18 cellular contexts compared by ENCODE assay signal in the genomic region with DNA sequence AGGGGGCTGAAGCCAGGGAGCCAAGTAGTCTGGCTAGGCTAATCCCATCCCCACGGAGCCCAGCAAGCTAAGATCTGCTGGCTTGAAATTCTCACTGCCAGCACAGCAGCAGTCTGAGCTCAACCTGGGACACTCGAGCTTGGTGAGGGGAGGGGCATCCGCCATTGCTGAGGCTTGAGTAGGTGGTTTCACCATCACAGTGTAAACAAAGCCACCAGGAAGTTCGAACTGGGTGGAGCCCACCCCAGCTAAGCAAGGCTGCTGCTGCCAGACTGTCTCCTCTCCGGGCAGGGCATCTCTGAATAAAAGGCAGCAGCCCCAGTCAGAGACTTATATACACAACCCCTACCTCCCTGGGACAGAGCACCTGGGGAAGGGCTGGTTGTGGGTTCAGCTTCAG.
DNase-seq lines count a peak whose midpoint lies in the region; ATAC-seq and TF ChIP-seq lines count a peak whose summit lies in the region.
"Had no signal": no experiment of that assay in that cellular context is flagged by ENCODE, and none has a peak within 500 bp of the region (broad histone marks: within the 10 kb centered on the region; RNA-seq: fewer than 3 reads in every experiment).

No MANE protein-coding gene starts in this region.

- no peak overlapping the region for H3K18ac ChIP-seq in H9 (ENCODE audit: insufficient read length, low read depth, low read length)

- H3K4ac ChIP-seq in H9 (ENCODE audit: low read depth, low read length), result no peak overlapping the region; the same call in 1 of the 2 replicates

- H3K4me1 ChIP-seq in H9 (ENCODE audit: insufficient read depth, low read length), result no peaks in the 10 kb centered on the region; the same call in 1 of the 2 replicates
- no peaks in the 10 kb centered on the region for H3K4me1 ChIP-seq in PC-9 (replicated peaks; ENCODE audit: insufficient read depth)
- no peaks in the 10 kb centered on the region for H3K4me1 ChIP-seq in aorta (ENCODE audit: control insufficient read depth in 1 of 2, insufficient read depth in 2 of 2, low read length in 2 of 2)
- H3K4me1 ChIP-seq: gastroesophageal sphincter, sigmoid colon had no signal

- intact Hi-C loops in PC-9 (cut with micrococcal nuclease; ENCODE audit: unreplicated experiment) (no loop called here), aorta (cut with DNase I) (no loop called here)

- no peak overlapping the region for H2AK5ac ChIP-seq in H9 (ENCODE audit: insufficient read length, low read length)

- H2BK15ac ChIP-seq in H9 (ENCODE audit: low read depth, low read length), result no peak overlapping the region

- H3K9ac ChIP-seq in H9 (ENCODE audit: extremely low read depth, insufficient read length, low read length), result no peak overlapping the region

- no peak overlapping the region for H2BK12ac ChIP-seq in H9 (ENCODE audit: insufficient read length, low read depth, low read length)

- H3K23me2 ChIP-seq in H9 (ENCODE audit: insufficient read length, low read depth, low read length, poor library complexity, severe bottlenecking), result no peaks in the 10 kb centered on the region

- no peak overlapping the region for H4K5ac ChIP-seq in H9 (ENCODE audit: insufficient read length, low read depth, low read length)

- H4K8ac ChIP-seq in H9 (replicated peaks; ENCODE audit: insufficient read length, low read depth, low read length), result no peak overlapping the region

- H3K36me3 ChIP-seq in PC-9 (ENCODE audit: low read depth), result no peaks in the 10 kb centered on the region
- H3K36me3 ChIP-seq in aorta (ENCODE audit: control insufficient read depth in 1 of 2, insufficient read depth in 2 of 2, low read length in 1 of 2), result no peaks in the 10 kb centered on the region
- H3K36me3 ChIP-seq: gastroesophageal sphincter, sigmoid colon had no signal

- ATAC-seq in stimulated activated effector memory CD8-positive, alpha-beta T cell treated with anti-CD3 and anti-CD28 coated beads, Interleukin-12 subunit alpha, Interleukin-12 subunit beta, amount 100 ng/mL, for 72 hours, result no peak
- ATAC-seq in aorta (ENCODE audit: low FRiP score), result no peak
- ATAC-seq: gastroesophageal sphincter; stimulated activated naive CD8-positive, alpha-beta T cell treated with anti-CD3 and anti-CD28 coated beads, Interleukin-15, Interleukin-2, amounts not matched to agents 100 U/mL and 50 U/mL, for 24 hours had no signal

- H3K27ac ChIP-seq in H9 (ENCODE audit: insufficient read length, low read depth, low read length) (no peak overlapping the region), PC-9 (no peak overlapping the region), aorta (ENCODE audit: low read depth in 1 of 2, low read length in 2 of 2) (no peak overlapping the region)
- H3K27ac ChIP-seq: gastroesophageal sphincter, sigmoid colon had no signal

- H2AFZ ChIP-seq in H9 (ENCODE audit: low read length) (peak overlapping the region; percentile 45), PC-9 (0 out of 2 replicates have a peak overlapping the region, but pooled peaks have one; percentile 33)

- no TSS peak for BruUV-seq in PC-9 (replicated peaks; lab: Mats Ljungman, UMichigan)

- H3K9me3 ChIP-seq in H9 (ENCODE audit: control insufficient read depth, low read depth, low read length), result no peaks in the 10 kb centered on the region
- no peaks in the 10 kb centered on the region for H3K9me3 ChIP-seq in PC-9 (ENCODE audit: insufficient read depth, low read depth)
- no peaks in the 10 kb centered on the region for H3K9me3 ChIP-seq in aorta (ENCODE audit: control insufficient read depth, low read length)
- H3K9me3 ChIP-seq: gastroesophageal sphincter, sigmoid colon had no signal

- no peak overlapping the region for H2BK120ac ChIP-seq in H9 (ENCODE audit: low read depth, low read length, poor library complexity, severe bottlenecking)

- no peak overlapping the region for H3K27ac Mint-ChIP-seq in H9
- no peak overlapping the region for H3K27ac Mint-ChIP-seq in stimulated activated effector memory CD8-positive, alpha-beta T cell treated with anti-CD3 and anti-CD28 coated beads, Interleukin-12 subunit alpha, Interleukin-12 subunit beta, amount 100 ng/mL, for 72 hours
- H3K27ac Mint-ChIP-seq: activated naive CD8-positive, alpha-beta T cell treated with anti-CD3 and anti-CD28 coated beads, Interleukin-2, amount 10 ng/mL, durations not matched to agents 7 days and 5 days; activated T-helper 1 cell treated with anti-CD3 and anti-CD28 coated beads, Interleukin-12 subunit alpha, Interleukin-12 subunit beta, Interleukin-2, Interleukin-4 antibody, amounts not matched to agents 30 ng/mL and 10 ng/mL and 1 ng/mL, durations not matched to agents 14 hours and 24 hours and 36 hours had no signal

- H2BK5ac ChIP-seq in H9 (ENCODE audit: insufficient read length, low read length), result no peak overlapping the region

- no peaks in the 10 kb centered on the region for H3K79me1 ChIP-seq in H9 (ENCODE audit: insufficient read depth, low read depth, low read length, poor library complexity, severe bottlenecking)

- WGBS in H9 (ENCODE audit: extremely low coverage, insufficient read length, low lambda C conversion rate), result no CpG with 5 or more reads among the region's 5 CpGs
- 37 to 45% methylated on average over 5 of the region's 5 CpGs for WGBS in aorta, 2 donors

- H3K36me3 Mint-ChIP-seq in H9 (ENCODE audit: insufficient read depth in 1 of 3, low read depth in 3 of 3), result no peaks in the 10 kb centered on the region
- H3K36me3 Mint-ChIP-seq in stimulated activated effector memory CD8-positive, alpha-beta T cell treated with anti-CD3 and anti-CD28 coated beads, Interleukin-12 subunit alpha, Interleukin-12 subunit beta, amount 100 ng/mL, for 72 hours, result no peaks in the 10 kb centered on the region
- H3K36me3 Mint-ChIP-seq: activated naive CD8-positive, alpha-beta T cell treated with anti-CD3 and anti-CD28 coated beads, Interleukin-2, amount 10 ng/mL, durations not matched to agents 7 days and 5 days had no signal

- no peaks in the 10 kb centered on the region; a peak in 2 of 5 replicates for H3K9me3 Mint-ChIP-seq in H9
- peaks cover 10% of the 10 kb centered on the region for H3K9me3 Mint-ChIP-seq in stimulated activated effector memory CD8-positive, alpha-beta T cell treated with anti-CD3 and anti-CD28 coated beads, Interleukin-12 subunit alpha, Interleukin-12 subunit beta, amount 100 ng/mL, for 72 hours

- POLR2A ChIA-PET in PC-9 (lab: Charles Lee; ENCODE audit: unreplicated experiment), result interaction anchor here (0.6 kb wide), 1 partner anchor 9 kb away, joined by 4 read pairs; no protein-coding TSS in a partner anchor

- H3K4me1 Mint-ChIP-seq in H9, result 0 out of 4 replicates have a peak, but pooled peaks cover 0 to 3% of the 10 kb centered on the region in 2 experiments
- H3K4me1 Mint-ChIP-seq in stimulated activated effector memory CD8-positive, alpha-beta T cell treated with anti-CD3 and anti-CD28 coated beads, Interleukin-12 subunit alpha, Interleukin-12 subunit beta, amount 100 ng/mL, for 72 hours, result no peaks in the 10 kb centered on the region
- H3K4me1 Mint-ChIP-seq: activated naive CD8-positive, alpha-beta T cell treated with anti-CD3 and anti-CD28 coated beads, Interleukin-2, amount 10 ng/mL, durations not matched to agents 7 days and 5 days had no signal

- H4K20me1 ChIP-seq in H9 (ENCODE audit: control insufficient read depth, insufficient read depth, insufficient read length), result no peaks in the 10 kb centered on the region
- no peaks in the 10 kb centered on the region for H4K20me1 ChIP-seq in PC-9 (ENCODE audit: insufficient read depth)

- H3K27me3 Mint-ChIP-seq in H9 (ENCODE audit: low read depth), result peaks cover 3% of the 10 kb centered on the region; the same call in 1 of the 2 replicates
- H3K27me3 Mint-ChIP-seq: activated naive CD8-positive, alpha-beta T cell treated with anti-CD3 and anti-CD28 coated beads, Interleukin-2, amount 10 ng/mL, durations not matched to agents 7 days and 5 days had no signal

- no peak overlapping the region for H3K4me3 ChIP-seq in PC-9
- no peak overlapping the region for H3K4me3 ChIP-seq in aorta (ENCODE audit: low read length in 2 of 2)
- H3K4me3 ChIP-seq: gastroesophageal sphincter, sigmoid colon had no signal

- H3K4me2 ChIP-seq in H9 (ENCODE audit: insufficient read depth, insufficient read length, low read length), result no peak overlapping the region
- peak overlapping the region; percentile 46 for H3K4me2 ChIP-seq in PC-9

- DNase-seq in A172 (ENCODE audit: low spot score) (peak; percentile 30), H9 (peak; percentile 51), PC-9 (peak in 1 of 2 experiments; percentile 64), islet precursor cell (peak; percentile 61), NCI-H1048 (lab: John Stamatoyannopoulos, UW) (no peak), NCI-H1092 treated with DMSO at 0.1 percent for 48 hours (lab: John Stamatoyannopoulos, UW) (no peak), aorta (no peak)
- DNase-seq in stimulated activated effector memory CD8-positive, alpha-beta T cell treated with anti-CD3 and anti-CD28 coated beads, Interleukin-12 subunit alpha, Interleukin-12 subunit beta, amount 100 ng/mL, for 72 hours (ENCODE audit: low spot score in 2 of 2), result no peak
- DNase-seq: activated CD4-positive, alpha-beta T cell treated with anti-CD3 and anti-CD28 coated beads for 1 hour; activated naive CD8-positive, alpha-beta T cell treated with anti-CD3 and anti-CD28 coated beads, Interleukin-2, amount 10 ng/mL, durations not matched to agents 7 days and 5 days; NCI-H1436 treated with DMSO at 0.1 percent for 48 hours; NCI-H226; SIG-M5; sigmoid colon; stimulated activated naive CD8-positive, alpha-beta T cell treated with anti-CD3 and anti-CD28 coated beads, Interleukin-15, Interleukin-2, amounts not matched to agents 100 U/mL and 50 U/mL, for 24 hours; T1000 had no signal

- H3K23ac ChIP-seq in H9 (ENCODE audit: insufficient read length, low read depth, low read length), result no peak overlapping the region

- CTCF ChIA-PET in PC-9 (lab: Charles Lee), result no interaction called here

- no peak overlapping the region for H4K91ac ChIP-seq in H9 (ENCODE audit: insufficient read length, low read depth, low read length)

- no peaks in the 10 kb centered on the region for H3K9me2 ChIP-seq in PC-9 (ENCODE audit: insufficient read depth)

- H3K4me3 Mint-ChIP-seq in H9, result no peak overlapping the region
- H3K4me3 Mint-ChIP-seq in stimulated activated effector memory CD8-positive, alpha-beta T cell treated with anti-CD3 and anti-CD28 coated beads, Interleukin-12 subunit alpha, Interleukin-12 subunit beta, amount 100 ng/mL, for 72 hours, result no peak overlapping the region
- H3K4me3 Mint-ChIP-seq: activated naive CD8-positive, alpha-beta T cell treated with anti-CD3 and anti-CD28 coated beads, Interleukin-2, amount 10 ng/mL, durations not matched to agents 7 days and 5 days; activated T-helper 1 cell treated with anti-CD3 and anti-CD28 coated beads, Interleukin-12 subunit alpha, Interleukin-12 subunit beta, Interleukin-2, Interleukin-4 antibody, amounts not matched to agents 30 ng/mL and 10 ng/mL and 1 ng/mL, durations not matched to agents 14 hours and 24 hours and 36 hours had no signal

- no peak overlapping the region for H3K56ac ChIP-seq in H9 (ENCODE audit: insufficient read length, low read depth, low read length)

- no peaks in the 10 kb centered on the region for H3F3A ChIP-seq in PC-9 (ENCODE audit: insufficient read depth, low read depth)

- peak overlapping the region; percentile 13; the same call in 1 of the 2 replicates for H3K14ac ChIP-seq in H9 (ENCODE audit: insufficient read depth, low read length)

- H3K27me3 ChIP-seq in H9 (ENCODE audit: insufficient read depth, low read length) (no peaks in the 10 kb centered on the region), PC-9 (ENCODE audit: insufficient read depth, low read depth) (no peaks in the 10 kb centered on the region), aorta (ENCODE audit: control insufficient read depth in 1 of 2, insufficient read depth in 2 of 2, low read length in 1 of 2) (no peaks in the 10 kb centered on the region)
- H3K27me3 ChIP-seq: gastroesophageal sphincter, sigmoid colon had no signal

- H3T11ph ChIP-seq in H9 (ENCODE audit: low read length), result no peak overlapping the region

- no peak for TF ChIP-seq CTCF in H9 (conservative IDR thresholded peaks at IDR 0.05)
- no peak for TF ChIP-seq CTCF in PC-9 (conservative IDR thresholded peaks at IDR 0.05)

- no peak overlapping the region for H2BK20ac ChIP-seq in H9 (ENCODE audit: low read depth, low read length, poor library complexity, severe bottlenecking)

- H3K79me2 ChIP-seq in H9 (ENCODE audit: insufficient read depth, low read length), result no peaks in the 10 kb centered on the region
- no peaks in the 10 kb centered on the region for H3K79me2 ChIP-seq in PC-9 (ENCODE audit: low read depth)

Comparison
In these comparisons a context has a peak if more than half of its experiments do, and no peak if none do; other contexts are left out.
1. DNase-seq: peak in A172 (single experiment), H9 (single experiment) and islet precursor cell (single experiment); none in NCI-H1048 (single experiment), stimulated activated effector memory CD8-positive, alpha-beta T cell treated with anti-CD3 and anti-CD28 coated beads, Interleukin-12 subunit alpha, Interleukin-12 subunit beta, amount 100 ng/mL, for 72 hours (0 of 2), NCI-H1092 treated with DMSO at 0.1 percent for 48 hours (single experiment) and aorta (0 of 2).